In the genomic region with DNA sequence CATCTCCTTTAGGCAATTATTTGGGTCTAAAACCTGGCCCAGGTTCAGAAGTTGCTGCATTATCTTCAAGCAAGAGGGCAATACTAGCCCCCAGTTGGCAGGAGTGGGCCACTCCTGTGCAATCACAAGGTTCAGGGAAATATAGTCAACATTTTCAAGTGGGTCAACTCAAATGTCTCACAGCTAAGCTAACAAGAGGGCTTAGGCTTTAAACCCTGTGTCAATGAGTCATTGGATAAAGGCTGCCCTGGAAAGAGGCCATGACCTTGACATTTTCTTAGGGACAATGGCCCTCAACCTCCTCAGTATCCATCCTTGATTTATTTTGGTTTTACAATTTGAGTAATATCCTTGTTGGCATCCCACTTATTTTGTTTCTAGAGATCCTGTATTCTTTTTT, we compare ENCODE assay signal across 18 cellular contexts.
DNase-seq lines count a peak whose midpoint lies in the region; ATAC-seq and TF ChIP-seq lines count a peak whose summit lies in the region.
"Had no signal": no experiment of that assay in that cellular context is flagged by ENCODE, and none has a peak within 500 bp of the region (broad histone marks: within the 10 kb centered on the region; RNA-seq: fewer than 3 reads in every experiment).

No MANE protein-coding gene starts in this region.

- intact Hi-C loops in left lung (cut with DNase I) = no loop called here
- intact Hi-C loops in thyroid gland (cut with DNase I) = no loop called here

- TF ChIP-seq POLR2A in thyroid gland (IDR thresholded peaks at IDR 0.05) = no peak

- peaks cover 17% of the 10 kb centered on the region for H3K27me3 Mint-ChIP-seq in activated T-cell treated with anti-CD3 and anti-CD28 coated beads, Interleukin-2, amount 50 U/mL, for 72 hours (ENCODE audit: low read depth)

- no peak for ATAC-seq in activated T-cell treated with anti-CD3 and anti-CD28 coated beads, Interleukin-2, amount 50 U/mL, for 72 hours (replicated peaks in 1 of 2)
- ATAC-seq in left lung = peak; percentile 86
- no peak for ATAC-seq in activated naive CD4-positive, alpha-beta T cell treated with anti-CD3 and anti-CD28 coated beads, Interleukin-2, amount 50 U/mL, for 72 hours
- ATAC-seq: GM23338, HCT116 had no signal

- no peaks in the 10 kb centered on the region for H3K4me1 Mint-ChIP-seq in activated T-cell treated with anti-CD3 and anti-CD28 coated beads, Interleukin-2, amount 50 U/mL, for 72 hours (ENCODE audit: low read depth)
- H3K4me1 Mint-ChIP-seq: CD4-positive, CD25-positive, alpha-beta regulatory T cell; GM23338; IgD-negative memory B cell had no signal

- H3K27ac Mint-ChIP-seq in activated T-cell treated with anti-CD3 and anti-CD28 coated beads, Interleukin-2, amount 50 U/mL, for 72 hours = peak overlapping the region; percentile 73
- H3K27ac Mint-ChIP-seq in activated naive CD4-positive, alpha-beta T cell treated with anti-CD3 and anti-CD28 coated beads, Interleukin-2, amount 50 U/mL, for 72 hours = no peak overlapping the region
- H3K27ac Mint-ChIP-seq: CD4-positive, CD25-positive, alpha-beta regulatory T cell; GM23338; HFFc6; IgD-negative memory B cell had no signal

- H3K9me3 Mint-ChIP-seq in activated T-cell treated with anti-CD3 and anti-CD28 coated beads, Interleukin-2, amount 50 U/mL, for 72 hours = peaks cover 0 to 2% of the 10 kb centered on the region in 2 donors
- no peaks in the 10 kb centered on the region for H3K9me3 Mint-ChIP-seq in activated naive CD4-positive, alpha-beta T cell treated with anti-CD3 and anti-CD28 coated beads, Interleukin-2, amount 50 U/mL, for 72 hours
- H3K9me3 Mint-ChIP-seq: GM23338, HFFc6 had no signal

- H3K27me3 ChIP-seq in left lung = no peaks in the 10 kb centered on the region
- H3K27me3 ChIP-seq in thyroid gland = no peaks in the 10 kb centered on the region
- H3K27me3 ChIP-seq: BE2C had no signal

- H3K27ac ChIP-seq in left lung (peak overlapping the region in 1 of 2 donors; percentile 28), thyroid gland (no peak overlapping the region)

- H3K4me1 ChIP-seq in left lung = no peaks in the 10 kb centered on the region
- H3K4me1 ChIP-seq in thyroid gland = peaks cover 4 to 9% of the 10 kb centered on the region in 2 donors
- H3K4me1 ChIP-seq: BE2C had no signal

- H3K4me3 Mint-ChIP-seq in activated T-cell treated with anti-CD3 and anti-CD28 coated beads, Interleukin-2, amount 50 U/mL, for 72 hours = no peak overlapping the region
- H3K4me3 Mint-ChIP-seq: CD4-positive, CD25-positive, alpha-beta regulatory T cell; GM23338; HFFc6; IgD-negative memory B cell had no signal

- H3K4me3 ChIP-seq in left lung (no peak overlapping the region), thyroid gland (replicated peaks in 1 of 3) (no peak overlapping the region)
- H3K4me3 ChIP-seq: GM23338 had no signal

- H3K9me3 ChIP-seq in left lung (no peaks in the 10 kb centered on the region), thyroid gland (no peaks in the 10 kb centered on the region)
- H3K9me3 ChIP-seq: BE2C had no signal

- H3K36me3 Mint-ChIP-seq in activated T-cell treated with anti-CD3 and anti-CD28 coated beads, Interleukin-2, amount 50 U/mL, for 72 hours (ENCODE audit: insufficient read depth in 2 of 2) = no peaks in the 10 kb centered on the region
- no peaks in the 10 kb centered on the region for H3K36me3 Mint-ChIP-seq in activated naive CD4-positive, alpha-beta T cell treated with anti-CD3 and anti-CD28 coated beads, Interleukin-2, amount 50 U/mL, for 72 hours
- H3K36me3 Mint-ChIP-seq: CD4-positive, CD25-positive, alpha-beta regulatory T cell had no signal

- DNase-seq in activated T-cell treated with anti-CD3 and anti-CD28 coated beads, Interleukin-2, amount 50 U/mL, for 72 hours = no peak
- DNase-seq in activated T-cell treated with anti-CD3 and anti-CD28 coated beads for 4 hours = no peak
- peak in 1 of 2 donors; percentile 37 for DNase-seq in left lung
- peak; percentile 19 to 21 for DNase-seq in thyroid gland
- DNase-seq in SW 1271 (lab: John Stamatoyannopoulos, UW) = no peak
- DNase-seq in activated naive CD4-positive, alpha-beta T cell treated with anti-CD3 and anti-CD28 coated beads, Interleukin-2, amount 50 U/mL, for 72 hours (ENCODE audit: low spot score in 2 of 2) = no peak
- DNase-seq: ACHN; BE2C; C1 segment of cervical spinal cord; Caco-2; CD4-positive, CD25-positive, alpha-beta regulatory T cell; DMS79 treated with DMSO at 0.1 percent for 48 hours; GF-D8; H7; HFFc6 had no signal

- H3K36me3 ChIP-seq in left lung = no peaks in the 10 kb centered on the region
- no peaks in the 10 kb centered on the region for H3K36me3 ChIP-seq in thyroid gland
- H3K36me3 ChIP-seq: BE2C had no signal

- TF ChIP-seq CTCF in left lung (IDR thresholded peaks at IDR 0.05) (no peak), thyroid gland (IDR thresholded peaks at IDR 0.05) (no peak)

Comparison
In these comparisons a context has a peak if more than half of its experiments do, and no peak if none do; other contexts are left out.
1. DNase-seq: peak in thyroid gland (2 of 2); none in activated T-cell treated with anti-CD3 and anti-CD28 coated beads, Interleukin-2, amount 50 U/mL, for 72 hours (0 of 2), activated T-cell treated with anti-CD3 and anti-CD28 coated beads for 4 hours (single experiment), SW 1271 (0 of 2) and activated naive CD4-positive, alpha-beta T cell treated with anti-CD3 and anti-CD28 coated beads, Interleukin-2, amount 50 U/mL, for 72 hours (0 of 2).